ENCODE assay signal across 8 cellular contexts in the genomic region with DNA sequence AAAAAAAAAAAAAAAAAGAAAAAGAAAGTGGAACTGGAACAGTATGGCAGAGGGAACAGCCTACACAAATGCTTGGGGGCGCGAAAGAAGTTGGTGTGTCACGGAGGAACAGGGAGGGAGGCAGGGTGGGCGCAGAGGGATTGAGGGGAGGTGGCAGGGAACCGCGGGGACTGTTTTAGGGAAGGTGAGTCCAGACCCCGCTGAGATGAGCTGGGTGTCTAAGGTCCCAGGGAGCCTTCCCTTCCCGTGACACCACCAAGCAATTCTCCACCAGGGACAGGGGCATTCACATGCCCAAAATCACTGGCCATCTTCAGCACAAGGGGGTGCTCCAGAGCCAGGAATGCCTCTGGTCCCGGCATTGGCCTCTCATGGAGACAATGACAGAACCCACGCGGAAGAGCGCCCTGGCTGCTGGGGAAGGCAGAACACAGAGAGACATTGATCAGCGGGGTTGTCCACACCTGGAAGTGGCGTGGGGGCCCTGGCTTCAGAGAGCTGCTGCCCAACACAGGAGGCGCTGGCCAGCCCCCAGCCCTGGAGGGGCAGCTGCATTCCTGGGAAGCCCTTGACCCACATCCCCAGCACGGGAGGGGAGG. TPM values are rescaled to one million over a fixed set of nuclear protein-coding genes. Genes with fewer than 3 reads are reported as not detected.
DNase-seq lines count a peak whose midpoint lies in the region; ATAC-seq, FAIRE-seq and TF ChIP-seq lines count a peak whose summit lies in the region.

No MANE protein-coding gene starts in this region.

- H3K4me1 Mint-ChIP-seq in Calu3 (ENCODE audit: low read depth, unreplicated experiment): peaks cover 17% of the 10 kb centered on the region

- H3K4me3 ChIP-seq in HEK293 (ENCODE audit: low read depth, low read length) (no peak overlapping the region), breast epithelium (peak overlapping the region in 1 of 3 donors; percentile 27)

- no peak for ATAC-seq in GM21717 (IDR thresholded peaks at IDR 0.05; ENCODE audit: unreplicated experiment)

- no peak for TF ChIP-seq POLR2A in breast epithelium (IDR thresholded peaks at IDR 0.05)

- DNase-seq in Calu3 (peak; percentile 45), RCC 7860 (ENCODE audit: low spot score) (peak; percentile 44), breast epithelium (ENCODE audit: low spot score in 2 of 2) (peak in 1 of 2 donors; percentile 48), inferior parietal cortex (ENCODE audit: extremely low spot score) (peak; percentile 76), GOT3 (lab: John Stamatoyannopoulos, UW) (no peak)
- peak; percentile 49 for DNase-seq in stimulated activated CD4-positive, alpha-beta T cell treated with anti-CD3 and anti-CD28 coated beads, Interleukin-4, amount 100 ng/mL, for 24 hours

- no peaks in the 10 kb centered on the region for H3K27me3 ChIP-seq in breast epithelium

- peaks cover 70% of the 10 kb centered on the region for H3K36me3 Mint-ChIP-seq in Calu3 (ENCODE audit: insufficient read depth, unreplicated experiment)

- no TSS peak for BruUV-seq in Calu3 (replicated peaks; lab: Mats Ljungman, UMichigan)

- FAIRE-seq in RCC 7860 (lab: Jason Lieb, UNC): no peak

- no peak overlapping the region for H3K4me3 Mint-ChIP-seq in Calu3 (ENCODE audit: low read depth, unreplicated experiment)

- intact Hi-C loops in Calu3 (cut with micrococcal nuclease; ENCODE audit: unreplicated experiment) (loop anchor here (5.0 kb wide), 2 partner anchors 38 to 118 kb away; a partner anchor contains a TSS), breast epithelium (cut with DNase I; ENCODE audit: low total_unique reads) (loop anchor here (5.0 to 10.0 kb wide), 3 partner anchors 38 to 383 kb away; a partner anchor contains a TSS)

- H3K9me3 Mint-ChIP-seq in Calu3 (ENCODE audit: low read depth, unreplicated experiment): no peaks in the 10 kb centered on the region

- TF ChIP-seq CTCF in Calu3 (IDR thresholded peaks at IDR 0.05; ENCODE audit: unreplicated experiment) (peak; percentile 29), HEK293 (tag by site-specific recombination; IDR thresholded peaks at IDR 0.05) (peak; percentile 97), breast epithelium (IDR thresholded peaks at IDR 0.05) (peak; percentile 37 to 52 (median 48))

- peaks cover 6 to 32% of the 10 kb centered on the region in 2 experiments; a peak in 2 of 3 replicates for H3K36me3 ChIP-seq in HEK293 (ENCODE audit: control insufficient read depth in 2 of 2, insufficient read depth in 1 of 2, low read length in 2 of 2)
- no peaks in the 10 kb centered on the region for H3K36me3 ChIP-seq in breast epithelium

- H3K27me3 Mint-ChIP-seq in Calu3 (ENCODE audit: unreplicated experiment): no peaks in the 10 kb centered on the region

- POLR2A ChIA-PET in HEK293 (lab: Yijun Ruan, JAX): interaction anchor here (0.6 to 1.4 kb wide), 8 partner anchors 26 to 645 kb away, joined by 3 to 9 read pairs (median 3); a partner anchor contains a TSS

- H3K27ac ChIP-seq in HEK293 (ENCODE audit: extremely low read depth, low read depth, low read length): no peak overlapping the region
- H3K27ac ChIP-seq in breast epithelium: peak overlapping the region in 1 of 2 donors; percentile 20

- H3K4me1 ChIP-seq in HEK293 (ENCODE audit: control insufficient read depth, insufficient read depth, low read length) (0 out of 2 replicates have a peak, but pooled peaks cover 2% of the 10 kb centered on the region), breast epithelium (peaks cover 17 to 25% of the 10 kb centered on the region in 2 donors)

- CTCF ChIA-PET in Calu3 (lab: Charles Lee): no interaction called here
- CTCF ChIA-PET in HEK293 (lab: Yijun Ruan, JAX): interaction anchor here (0.6 to 4.3 kb wide), 24 partner anchors 10 to 427 kb away, joined by 3 to 25 read pairs (median 4); a partner anchor contains a TSS

- no peak overlapping the region for H3K27ac Mint-ChIP-seq in Calu3 (ENCODE audit: unreplicated experiment)

- H3K9me3 ChIP-seq in HEK293 (ENCODE audit: control insufficient read depth, insufficient read depth, low read depth, low read length) (no peaks in the 10 kb centered on the region), breast epithelium (no peaks in the 10 kb centered on the region)

TF ChIP-seq in HEK293, 187 proteins besides CTCF, POLR2A, EP300 and RAD21 (continues in another document):
- TF ChIP-seq ZNF585B (tag by site-specific recombination; IDR thresholded peaks at IDR 0.05) (no peak), HOXA7 (CRISPR knock-in tag; IDR thresholded peaks at IDR 0.05; ENCODE audit: borderline replicate concordance) (no peak), ZNF341 (tag by site-specific recombination; IDR thresholded peaks at IDR 0.05; ENCODE audit: low read depth) (peak; percentile 66), ZBTB21 (tag by site-specific recombination; IDR thresholded peaks at IDR 0.05) (no peak)
- TF ChIP-seq, protein P1, sequence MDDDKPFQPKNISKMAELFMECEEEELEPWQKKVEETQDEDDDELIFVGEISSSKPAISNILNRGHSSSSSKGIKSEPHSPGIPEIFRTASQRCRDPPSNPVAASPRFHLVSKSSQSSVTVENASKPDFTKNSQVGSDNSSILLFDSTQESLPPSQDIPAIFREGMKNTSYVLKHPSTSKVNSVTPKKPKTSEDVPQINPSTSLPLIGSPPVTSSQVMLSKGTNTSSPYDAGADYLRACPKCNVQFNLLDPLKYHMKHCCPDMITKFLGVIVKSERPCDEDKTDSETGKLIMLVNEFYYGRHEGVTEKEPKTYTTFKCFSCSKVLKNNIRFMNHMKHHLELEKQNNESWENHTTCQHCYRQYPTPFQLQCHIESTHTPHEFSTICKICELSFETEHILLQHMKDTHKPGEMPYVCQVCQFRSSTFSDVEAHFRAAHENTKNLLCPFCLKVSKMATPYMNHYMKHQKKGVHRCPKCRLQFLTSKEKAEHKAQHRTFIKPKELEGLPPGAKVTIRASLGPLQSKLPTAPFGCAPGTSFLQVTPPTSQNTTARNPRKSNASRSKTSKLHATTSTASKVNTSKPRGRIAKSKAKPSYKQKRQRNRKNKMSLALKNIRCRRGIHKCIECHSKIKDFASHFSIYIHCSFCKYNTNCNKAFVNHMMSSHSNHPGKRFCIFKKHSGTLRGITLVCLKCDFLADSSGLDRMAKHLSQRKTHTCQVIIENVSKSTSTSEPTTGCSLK (tag by site-specific recombination; IDR thresholded peaks at IDR 0.05): no peak
- TF ChIP-seq, protein P2, sequence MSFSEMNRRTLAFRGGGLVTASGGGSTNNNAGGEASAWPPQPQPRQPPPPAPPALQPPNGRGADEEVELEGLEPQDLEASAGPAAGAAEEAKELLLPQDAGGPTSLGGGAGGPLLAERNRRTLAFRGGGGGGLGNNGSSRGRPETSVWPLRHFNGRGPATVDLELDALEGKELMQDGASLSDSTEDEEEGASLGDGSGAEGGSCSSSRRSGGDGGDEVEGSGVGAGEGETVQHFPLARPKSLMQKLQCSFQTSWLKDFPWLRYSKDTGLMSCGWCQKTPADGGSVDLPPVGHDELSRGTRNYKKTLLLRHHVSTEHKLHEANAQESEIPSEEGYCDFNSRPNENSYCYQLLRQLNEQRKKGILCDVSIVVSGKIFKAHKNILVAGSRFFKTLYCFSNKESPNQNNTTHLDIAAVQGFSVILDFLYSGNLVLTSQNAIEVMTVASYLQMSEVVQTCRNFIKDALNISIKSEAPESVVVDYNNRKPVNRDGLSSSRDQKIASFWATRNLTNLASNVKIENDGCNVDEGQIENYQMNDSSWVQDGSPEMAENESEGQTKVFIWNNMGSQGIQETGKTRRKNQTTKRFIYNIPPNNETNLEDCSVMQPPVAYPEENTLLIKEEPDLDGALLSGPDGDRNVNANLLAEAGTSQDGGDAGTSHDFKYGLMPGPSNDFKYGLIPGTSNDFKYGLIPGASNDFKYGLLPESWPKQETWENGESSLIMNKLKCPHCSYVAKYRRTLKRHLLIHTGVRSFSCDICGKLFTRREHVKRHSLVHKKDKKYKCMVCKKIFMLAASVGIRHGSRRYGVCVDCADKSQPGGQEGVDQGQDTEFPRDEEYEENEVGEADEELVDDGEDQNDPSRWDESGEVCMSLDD (tag by site-specific recombination; IDR thresholded peaks at IDR 0.05): peak; percentile 30; the same call in 1 of the 2 replicates
- TF ChIP-seq, protein P3, sequence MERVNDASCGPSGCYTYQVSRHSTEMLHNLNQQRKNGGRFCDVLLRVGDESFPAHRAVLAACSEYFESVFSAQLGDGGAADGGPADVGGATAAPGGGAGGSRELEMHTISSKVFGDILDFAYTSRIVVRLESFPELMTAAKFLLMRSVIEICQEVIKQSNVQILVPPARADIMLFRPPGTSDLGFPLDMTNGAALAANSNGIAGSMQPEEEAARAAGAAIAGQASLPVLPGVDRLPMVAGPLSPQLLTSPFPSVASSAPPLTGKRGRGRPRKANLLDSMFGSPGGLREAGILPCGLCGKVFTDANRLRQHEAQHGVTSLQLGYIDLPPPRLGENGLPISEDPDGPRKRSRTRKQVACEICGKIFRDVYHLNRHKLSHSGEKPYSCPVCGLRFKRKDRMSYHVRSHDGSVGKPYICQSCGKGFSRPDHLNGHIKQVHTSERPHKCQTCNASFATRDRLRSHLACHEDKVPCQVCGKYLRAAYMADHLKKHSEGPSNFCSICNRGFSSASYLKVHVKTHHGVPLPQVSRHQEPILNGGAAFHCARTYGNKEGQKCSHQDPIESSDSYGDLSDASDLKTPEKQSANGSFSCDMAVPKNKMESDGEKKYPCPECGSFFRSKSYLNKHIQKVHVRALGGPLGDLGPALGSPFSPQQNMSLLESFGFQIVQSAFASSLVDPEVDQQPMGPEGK (tag by site-specific recombination; IDR thresholded peaks at IDR 0.05): no peak; the same call in 1 of the 2 replicates
- TF ChIP-seq, protein P4, sequence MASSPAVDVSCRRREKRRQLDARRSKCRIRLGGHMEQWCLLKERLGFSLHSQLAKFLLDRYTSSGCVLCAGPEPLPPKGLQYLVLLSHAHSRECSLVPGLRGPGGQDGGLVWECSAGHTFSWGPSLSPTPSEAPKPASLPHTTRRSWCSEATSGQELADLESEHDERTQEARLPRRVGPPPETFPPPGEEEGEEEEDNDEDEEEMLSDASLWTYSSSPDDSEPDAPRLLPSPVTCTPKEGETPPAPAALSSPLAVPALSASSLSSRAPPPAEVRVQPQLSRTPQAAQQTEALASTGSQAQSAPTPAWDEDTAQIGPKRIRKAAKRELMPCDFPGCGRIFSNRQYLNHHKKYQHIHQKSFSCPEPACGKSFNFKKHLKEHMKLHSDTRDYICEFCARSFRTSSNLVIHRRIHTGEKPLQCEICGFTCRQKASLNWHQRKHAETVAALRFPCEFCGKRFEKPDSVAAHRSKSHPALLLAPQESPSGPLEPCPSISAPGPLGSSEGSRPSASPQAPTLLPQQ (tag by site-specific recombination; IDR thresholded peaks at IDR 0.05): 0 out of 2 replicates have a peak, but pooled peaks have one; percentile 17

RNA-seq across cellular contexts. Expression of a gene that starts 6.9 kb away (rescaled TPM):
- total RNA-seq in Calu3 (2022) (not detected in 2 replicates), breast epithelium (1 to 10 TPM in 1 of 3 donors, not detected in 2; 1.8 TPM)

RNA-seq across cellular contexts. Expression of a gene that starts 18.8 kb away (rescaled TPM):
- total RNA-seq in Calu3 (2022) (0.73 TPM in 1 of 2 replicates, not detected in the other), breast epithelium (1 to 10 TPM in 2 of 3 donors, not detected in 1; 1.0 to 2.3 TPM)

RNA-seq across cellular contexts. Expression of a gene that starts 25.9 kb away (rescaled TPM):
- total RNA-seq in Calu3 (2022): 3.7 and 5.0 TPM in 2 replicates
- total RNA-seq in breast epithelium: 1 to 10 TPM in 2 of 3 donors, not detected in 1; 2.5 to 3.9 TPM

RNA-seq across cellular contexts. Expression of a gene that starts 32.9 kb away (rescaled TPM):
- total RNA-seq in Calu3 (2022) (not detected in 2 replicates), breast epithelium (under 1 TPM in 2 of 3 donors, not detected in 1; 0.16 to 0.33 TPM)

RNA-seq across cellular contexts. Expression of a gene that starts 38.4 kb away (rescaled TPM):
- total RNA-seq in Calu3 (2022): 83.0 and 83.6 TPM in 2 replicates
- total RNA-seq in breast epithelium: 10 to 100 TPM; 32.6 to 38.0 (median 33.3) TPM

Comparison
In these comparisons a context has a peak if more than half of its experiments do, and no peak if none do; other contexts are left out.
1. CTCF ChIP-seq: peak in every context shown above with its lines; median percentile 97 in HEK293; 48 in breast epithelium; 29 in Calu3.